Comparison of ENCODE assay signal across 1 cellular context in the genomic region with DNA sequence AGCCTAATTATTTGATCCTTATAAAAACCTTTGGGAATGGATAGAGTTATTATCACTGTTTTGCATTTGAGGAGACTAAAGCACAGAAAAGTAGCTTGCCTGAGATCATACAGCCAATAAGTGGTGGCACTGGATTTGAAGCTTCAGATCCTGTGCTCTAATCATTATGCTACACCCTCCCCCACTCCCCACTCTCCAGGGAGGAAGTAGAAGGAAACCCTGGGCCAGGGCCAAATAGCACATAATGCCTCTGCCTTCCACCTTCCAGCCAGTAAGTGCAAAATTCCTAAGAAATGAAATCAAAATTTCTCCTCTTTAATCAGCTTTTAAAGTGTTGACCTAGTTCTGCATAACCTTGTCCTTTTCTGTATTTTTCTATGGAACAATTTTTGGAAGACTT.
TF ChIP-seq lines count a peak whose summit lies in the region.

No MANE protein-coding gene starts in this region.

TF ChIP-seq in HepG2, 621 proteins besides CTCF, POLR2A, EP300 and RAD21 (continued from another document):
- TF ChIP-seq, protein P1, sequence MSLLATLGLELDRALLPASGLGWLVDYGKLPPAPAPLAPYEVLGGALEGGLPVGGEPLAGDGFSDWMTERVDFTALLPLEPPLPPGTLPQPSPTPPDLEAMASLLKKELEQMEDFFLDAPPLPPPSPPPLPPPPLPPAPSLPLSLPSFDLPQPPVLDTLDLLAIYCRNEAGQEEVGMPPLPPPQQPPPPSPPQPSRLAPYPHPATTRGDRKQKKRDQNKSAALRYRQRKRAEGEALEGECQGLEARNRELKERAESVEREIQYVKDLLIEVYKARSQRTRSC (CRISPR knock-in tag; IDR thresholded peaks at IDR 0.05; ENCODE audit: low read depth) = no peak
- TF ChIP-seq ZSCAN25 (CRISPR knock-in tag; IDR thresholded peaks at IDR 0.05) (no peak), ZNF841 (CRISPR knock-in tag; IDR thresholded peaks at IDR 0.05; ENCODE audit: borderline replicate concordance) (no peak), SRSF1 (optimal IDR thresholded peaks at IDR 0.05; ENCODE audit: low read depth, low read length) (no peak), NR2F6 (IDR thresholded peaks at IDR 0.05) (no peak), NR2F6 (CRISPR knock-in tag; IDR thresholded peaks at IDR 0.05) (no peak), MED13 (CRISPR knock-in tag; IDR thresholded peaks at IDR 0.05) (no peak), CBX2 (IDR thresholded peaks at IDR 0.05; ENCODE audit: low read depth, low read length) (no peak), CBX2 (CRISPR knock-in tag; IDR thresholded peaks at IDR 0.05; ENCODE audit: low read depth) (no peak), DMAP1 (CRISPR knock-in tag; IDR thresholded peaks at IDR 0.05) (no peak), IRX3 (CRISPR knock-in tag; IDR thresholded peaks at IDR 0.05; ENCODE audit: borderline replicate concordance, low read depth) (no peak), GATAD2A (CRISPR knock-in tag; IDR thresholded peaks at IDR 0.05) (no peak)
- TF ChIP-seq, protein P2, sequence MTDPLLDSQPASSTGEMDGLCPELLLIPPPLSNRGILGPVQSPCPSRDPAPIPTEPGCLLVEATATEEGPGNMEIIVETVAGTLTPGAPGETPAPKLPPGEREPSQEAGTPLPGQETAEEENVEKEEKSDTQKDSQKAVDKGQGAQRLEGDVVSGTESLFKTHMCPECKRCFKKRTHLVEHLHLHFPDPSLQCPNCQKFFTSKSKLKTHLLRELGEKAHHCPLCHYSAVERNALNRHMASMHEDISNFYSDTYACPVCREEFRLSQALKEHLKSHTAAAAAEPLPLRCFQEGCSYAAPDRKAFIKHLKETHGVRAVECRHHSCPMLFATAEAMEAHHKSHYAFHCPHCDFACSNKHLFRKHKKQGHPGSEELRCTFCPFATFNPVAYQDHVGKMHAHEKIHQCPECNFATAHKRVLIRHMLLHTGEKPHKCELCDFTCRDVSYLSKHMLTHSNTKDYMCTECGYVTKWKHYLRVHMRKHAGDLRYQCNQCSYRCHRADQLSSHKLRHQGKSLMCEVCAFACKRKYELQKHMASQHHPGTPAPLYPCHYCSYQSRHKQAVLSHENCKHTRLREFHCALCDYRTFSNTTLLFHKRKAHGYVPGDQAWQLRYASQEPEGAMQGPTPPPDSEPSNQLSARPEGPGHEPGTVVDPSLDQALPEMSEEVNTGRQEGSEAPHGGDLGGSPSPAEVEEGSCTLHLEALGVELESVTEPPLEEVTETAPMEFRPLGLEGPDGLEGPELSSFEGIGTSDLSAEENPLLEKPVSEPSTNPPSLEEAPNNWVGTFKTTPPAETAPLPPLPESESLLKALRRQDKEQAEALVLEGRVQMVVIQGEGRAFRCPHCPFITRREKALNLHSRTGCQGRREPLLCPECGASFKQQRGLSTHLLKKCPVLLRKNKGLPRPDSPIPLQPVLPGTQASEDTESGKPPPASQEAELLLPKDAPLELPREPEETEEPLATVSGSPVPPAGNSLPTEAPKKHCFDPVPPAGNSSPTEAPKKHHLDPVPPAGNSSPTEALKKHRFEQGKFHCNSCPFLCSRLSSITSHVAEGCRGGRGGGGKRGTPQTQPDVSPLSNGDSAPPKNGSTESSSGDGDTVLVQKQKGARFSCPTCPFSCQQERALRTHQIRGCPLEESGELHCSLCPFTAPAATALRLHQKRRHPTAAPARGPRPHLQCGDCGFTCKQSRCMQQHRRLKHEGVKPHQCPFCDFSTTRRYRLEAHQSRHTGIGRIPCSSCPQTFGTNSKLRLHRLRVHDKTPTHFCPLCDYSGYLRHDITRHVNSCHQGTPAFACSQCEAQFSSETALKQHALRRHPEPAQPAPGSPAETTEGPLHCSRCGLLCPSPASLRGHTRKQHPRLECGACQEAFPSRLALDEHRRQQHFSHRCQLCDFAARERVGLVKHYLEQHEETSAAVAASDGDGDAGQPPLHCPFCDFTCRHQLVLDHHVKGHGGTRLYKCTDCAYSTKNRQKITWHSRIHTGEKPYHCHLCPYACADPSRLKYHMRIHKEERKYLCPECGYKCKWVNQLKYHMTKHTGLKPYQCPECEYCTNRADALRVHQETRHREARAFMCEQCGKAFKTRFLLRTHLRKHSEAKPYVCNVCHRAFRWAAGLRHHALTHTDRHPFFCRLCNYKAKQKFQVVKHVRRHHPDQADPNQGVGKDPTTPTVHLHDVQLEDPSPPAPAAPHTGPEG (CRISPR knock-in tag; IDR thresholded peaks at IDR 0.05) = no peak
